ENCODE assay signal across 1 cellular context in the genomic region with DNA sequence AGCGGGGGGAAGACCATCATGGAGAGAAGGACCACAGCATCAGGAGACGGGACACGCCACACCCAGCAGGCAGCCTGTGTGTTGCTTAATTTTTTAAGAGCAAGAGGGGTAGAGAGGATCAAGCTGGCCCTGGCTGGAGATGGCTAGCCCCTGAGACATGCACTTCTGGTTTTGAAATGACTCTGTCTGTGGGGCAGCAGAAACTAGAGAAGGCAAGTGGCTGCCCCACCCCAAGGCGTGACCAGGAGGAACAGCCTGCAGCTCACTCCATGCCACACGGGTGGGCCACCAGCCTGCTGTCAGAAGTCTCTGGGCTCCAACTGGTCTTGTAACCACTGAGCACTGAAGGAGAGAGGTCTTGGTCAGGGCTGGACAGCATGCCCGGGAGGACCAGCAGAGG.
TF ChIP-seq lines count a peak whose summit lies in the region.

No MANE protein-coding gene starts in this region.

TF ChIP-seq in HCT116, 20 proteins besides CTCF, POLR2A, EP300 and RAD21 (continued from another document):
- TF ChIP-seq ZFX (IDR thresholded peaks at IDR 0.05) (no peak), TCF7L2 (IDR thresholded peaks at IDR 0.05; ENCODE audit: borderline replicate concordance, extremely low read depth, insufficient read depth, insufficient read length) (no peak)
TF ChIP-seq in HCT116: peak in this region for 0.
